In genomic region chr15:88476635-88477038, GRCh38 we compare ENCODE assay signal across 8 cellular contexts. TPM values are rescaled to one million over a fixed set of nuclear protein-coding genes. Genes with fewer than 3 reads are reported as not detected.
DNase-seq lines count a peak whose midpoint lies in the region; ATAC-seq, FAIRE-seq and TF ChIP-seq lines count a peak whose summit lies in the region.

No MANE protein-coding gene starts in this region.

- no peak overlapping the region for H4K5ac ChIP-seq in H1 (ENCODE audit: insufficient read length, low read depth, low read length)

- H3K14ac ChIP-seq in H1 (ENCODE audit: insufficient read length): no peak overlapping the region

- FAIRE-seq in HTR-8/SVneo (lab: Jason Lieb, UNC): no peak
- peak; percentile 90 for FAIRE-seq in H1 (lab: Jason Lieb, UNC)

- no peaks in the 10 kb centered on the region for H3K4me1 ChIP-seq in PC-3 (ENCODE audit: insufficient read depth, low read length)
- H3K4me1 ChIP-seq in H1 (replicated peaks in 1 of 4; ENCODE audit: control insufficient read depth in 3 of 4, insufficient read depth in 4 of 4, low read length in 3 of 4): no peaks in the 10 kb centered on the region
- no peaks in the 10 kb centered on the region for H3K4me1 ChIP-seq in ascending aorta

- no peaks in the 10 kb centered on the region; the same call in 1 of the 2 replicates for H3K79me2 ChIP-seq in PC-3 (ENCODE audit: low read length)
- no peaks in the 10 kb centered on the region for H3K79me2 ChIP-seq in H1 (ENCODE audit: control insufficient read depth in 1 of 2, insufficient read depth in 2 of 2, low read length in 2 of 2)

- no peaks in the 10 kb centered on the region for H4K20me1 ChIP-seq in PC-3 (ENCODE audit: low read length)
- peaks cover 2 to 7% of the 10 kb centered on the region in 2 experiments for H4K20me1 ChIP-seq in H1 (replicated peaks in 1 of 2; ENCODE audit: control insufficient read depth in 1 of 2, insufficient read depth in 2 of 2, low read length in 2 of 2)

- intact Hi-C loops in PC-3 (cut with micrococcal nuclease): loop anchor here (1.0 kb wide), 1 partner anchor 138 kb away; no protein-coding TSS in a partner anchor
- intact Hi-C loops in ascending aorta (cut with DNase I): no loop called here

- H3K79me1 ChIP-seq in H1 (ENCODE audit: low read depth, low read length): no peaks in the 10 kb centered on the region; the same call in 1 of the 2 replicates

- POLR2A ChIA-PET in PC-3 (lab: Charles Lee; ENCODE audit: unreplicated experiment) (no interaction called here), H1 (lab: Charles Lee; ENCODE audit: partially characterized antibody) (interaction anchor here (4.4 kb wide), 1 partner anchor 9 kb away, joined by 25 read pairs; the partner anchor contains the start of genes MRPL46 and MRPS11)

- no peak overlapping the region for H3K18ac ChIP-seq in H1 (ENCODE audit: extremely low read depth, low read length)

- no peak overlapping the region for H2BK12ac ChIP-seq in H1 (ENCODE audit: low read depth, low read length)

- ATAC-seq in PC-3: peak; percentile 46; the same call in 1 of the 2 replicates
- no peak for ATAC-seq in HG03378 (IDR thresholded peaks at IDR 0.05; ENCODE audit: unreplicated experiment)

- TF ChIP-seq CTCF in PC-3 (conservative IDR thresholded peaks at IDR 0.05; ENCODE audit: low read depth, low read length) (peak; percentile 67), H1 (IDR thresholded peaks at IDR 0.05; ENCODE audit: control extremely low read depth in 1 of 3, insufficient read depth in 1 of 3, low read depth in 1 of 3, low read length in 3 of 3) (peak; percentile 11 to 81 (median 70)), ascending aorta (IDR thresholded peaks at IDR 0.05) (no peak)

- DNase-seq in activated CD4-positive, alpha-beta T cell treated with anti-CD3 and anti-CD28 coated beads for 48 hours: peak; percentile 14
- DNase-seq in activated CD4-positive, alpha-beta T cell treated with anti-CD3 and anti-CD28 coated beads, Interleukin-2, amount 50 U/mL, for 48 hours: no peak
- DNase-seq in HTR-8/SVneo (ENCODE audit: insufficient read length, low spot score): peak; percentile 31
- peak; percentile 60 for DNase-seq in PC-3
- DNase-seq in H1 (ENCODE audit: low read depth in 1 of 2, low spot score in 2 of 2): no peak
- DNase-seq in mucosa of gallbladder (ENCODE audit: low spot score): peak; percentile 12
- no peak for DNase-seq in ascending aorta (ENCODE audit: low spot score in 2 of 2)

- H2BK20ac ChIP-seq in H1 (ENCODE audit: low read length): no peak overlapping the region

- no peak overlapping the region for H3K4ac ChIP-seq in H1 (replicated peaks; ENCODE audit: insufficient read length, low read depth, low read length)

- H4K8ac ChIP-seq in H1 (ENCODE audit: extremely low read depth, insufficient read depth, low read length): no peak overlapping the region

- no peak overlapping the region for H4K91ac ChIP-seq in H1 (replicated peaks; ENCODE audit: insufficient read length, low read length)

- H3K27ac ChIP-seq in PC-3 (ENCODE audit: low read length): no peak overlapping the region
- H3K27ac ChIP-seq in H1 (ENCODE audit: low read depth, low read length): no peak overlapping the region
- H3K27ac ChIP-seq in ascending aorta: no peak overlapping the region

- H3K9ac ChIP-seq in PC-3 (ENCODE audit: low read length) (no peak overlapping the region), H1 (replicated peaks in 1 of 4; ENCODE audit: extremely low read depth in 1 of 4, low read depth in 3 of 4, low read length in 3 of 4) (no peak overlapping the region)

- H3K9me3 ChIP-seq in PC-3 (ENCODE audit: low read length) (no peaks in the 10 kb centered on the region), H1 (ENCODE audit: insufficient read depth in 2 of 2, low read depth in 1 of 2, low read length in 1 of 2) (no peaks in the 10 kb centered on the region), ascending aorta (no peaks in the 10 kb centered on the region)

- H3F3A ChIP-seq in PC-3 (ENCODE audit: low read length, unreplicated experiment): no peaks in the 10 kb centered on the region

- H3K4me3 ChIP-seq in PC-3 (ENCODE audit: low read length) (no peak overlapping the region), H1 (ENCODE audit: extremely low read depth in 1 of 4, insufficient read depth in 2 of 4, low read depth in 3 of 4, low read length in 4 of 4) (no peak overlapping the region), ascending aorta (no peak overlapping the region)

- no peak overlapping the region for H2AK5ac ChIP-seq in H1 (ENCODE audit: low read depth, low read length)

- no peak for TF ChIP-seq POLR2A in H1 (IDR thresholded peaks at IDR 0.05; ENCODE audit: control extremely low read depth in 1 of 2, low read depth in 2 of 2, low read length in 2 of 2)

- no peak overlapping the region for H3K23ac ChIP-seq in H1 (ENCODE audit: insufficient read length)

- BruUV-seq in PC-3 (replicated peaks; lab: Mats Ljungman, UMichigan): no TSS peak

- 0 out of 2 replicates have a peak overlapping the region, but pooled peaks have one; percentile 61 for H2BK15ac ChIP-seq in H1 (ENCODE audit: low read length)

- no peak overlapping the region for H3K56ac ChIP-seq in H1 (replicated peaks; ENCODE audit: insufficient read length, low read depth, low read length)

- H3K36me3 ChIP-seq in PC-3 (ENCODE audit: low read depth, low read length): peaks cover 26% of the 10 kb centered on the region
- H3K36me3 ChIP-seq in H1 (ENCODE audit: control insufficient read depth in 2 of 4, insufficient read depth in 4 of 4, low read length in 3 of 4): peaks cover 2 to 21% (median 16%) of the 10 kb centered on the region in 4 experiments; a peak in 6 of 8 replicates
- H3K36me3 ChIP-seq in ascending aorta: peaks cover 29 to 51% of the 10 kb centered on the region in 2 donors

- WGBS in H1 (ENCODE audit: extremely low coverage in 1 of 2, insufficient coverage in 1 of 2, insufficient read length in 1 of 2, insufficient replicate concordance in 2 of 2, low coverage in 1 of 2, low lambda C conversion rate in 2 of 2, missing lambda C conversion rate in 1 of 2), 2 experiments: 65% methylated on average over 7 of the region's 7 CpGs; no CpG with 5 or more reads in 1 of the 2 experiments

- H3K4me2 ChIP-seq in PC-3 (ENCODE audit: low read length) (no peak overlapping the region), H1 (ENCODE audit: insufficient read depth in 1 of 2, low read depth in 2 of 2, low read length in 2 of 2) (no peak overlapping the region)

- CTCF ChIA-PET in PC-3 (lab: Charles Lee) (no interaction called here), H1 (lab: Charles Lee; ENCODE audit: partially characterized antibody) (interaction anchor here (0.5 to 5.2 kb wide), 21 partner anchors 10 to 358 kb away, joined by 3 to 32 read pairs (median 4); partner anchors contain the start of gene ISG20)

- H3K27me3 ChIP-seq in PC-3 (ENCODE audit: low read length): no peaks in the 10 kb centered on the region
- H3K27me3 ChIP-seq in H1 (replicated peaks in 1 of 4; ENCODE audit: control insufficient read depth in 3 of 4, extremely low read depth in 1 of 4, insufficient read depth in 3 of 4, low read length in 3 of 4): no peaks in the 10 kb centered on the region
- H3K27me3 ChIP-seq in ascending aorta: no peaks in the 10 kb centered on the region

- H3K9me2 ChIP-seq in PC-3 (replicated peaks; ENCODE audit: low read length): no peaks in the 10 kb centered on the region

- TF ChIP-seq RAD21 in H1 (IDR thresholded peaks at IDR 0.05 in 1 of 2, conservative IDR thresholded peaks at IDR 0.05 in 1 of 2; ENCODE audit: low read depth in 2 of 2, low read length in 2 of 2): peak; percentile 90 to 92

- no peak for TF ChIP-seq EP300 in H1 (IDR thresholded peaks at IDR 0.05; ENCODE audit: borderline replicate concordance in 1 of 2, low read depth in 2 of 2, low read length in 2 of 2)

- no peaks in the 10 kb centered on the region for H3K23me2 ChIP-seq in H1 (ENCODE audit: low read depth, low read length)

- H2BK120ac ChIP-seq in H1 (replicated peaks; ENCODE audit: low read depth, low read length): no peak overlapping the region

- H2AFZ ChIP-seq in PC-3 (ENCODE audit: low read length) (no peak overlapping the region), H1 (ENCODE audit: low read length) (no peak overlapping the region)

- H2BK5ac ChIP-seq in H1 (ENCODE audit: low read depth, low read length): no peak overlapping the region; the same call in 1 of the 2 replicates

TF ChIP-seq in H1, 55 proteins besides CTCF, POLR2A, EP300 and RAD21 (continues in another document):
- TF ChIP-seq SIN3A (conservative IDR thresholded peaks at IDR 0.05 in 1 of 2, IDR thresholded peaks at IDR 0.05 in 1 of 2; ENCODE audit: low read depth in 1 of 2, low read length in 2 of 2) (peak; percentile 44 to 79; a peak in 1 of 4 replicates), MAX (IDR thresholded peaks at IDR 0.05) (peak; percentile 36; the same call in 1 of the 2 replicates), POU5F1 (IDR thresholded peaks at IDR 0.05; ENCODE audit: low read depth, low read length) (no peak), FOSL1 (IDR thresholded peaks at IDR 0.05; ENCODE audit: insufficient read depth, low read depth, low read length) (no peak)

RNA-seq across cellular contexts. Expression of gene MRPS11, which starts 9.1 kb away (rescaled TPM):
- 76.0 and 92.7 TPM in 2 replicates for total RNA-seq in PC-3 (2014; rRNA removed)
- total RNA-seq in H1 (2021; fragmentation: NEBNext Ultra II Directional; extraction: Animal tissue kit (Norgen Biotek cat#: 25700)): 41.4 and 50.4 TPM in 2 replicates
- polyA plus RNA-seq in H1 (2011; rRNA removed): 57.6 and 59.2 TPM in 2 replicates
- 61.2 TPM for polyA plus RNA-seq in H1 (2011; cell fraction: cytosol; rRNA removed)
- polyA plus RNA-seq in H1 (2011; cell fraction: nucleus; rRNA removed): 55.9 TPM
- 39.5 to 60.0 TPM (median 55.8 TPM) in 4 replicates for polyA plus RNA-seq in H1 (2012, experiment 1 of 2)
- polyA plus RNA-seq in H1 (2012, experiment 2 of 2): 62.0 TPM
- polyA plus RNA-seq in H1 (2013, experiment 1 of 2): 44.2 TPM
- polyA plus RNA-seq in H1 (2013, experiment 2 of 2): 45.2 TPM
- polyA minus RNA-seq in H1 (2011; rRNA and poly(A)+ RNA removed): 16.6 and 24.2 TPM in 2 replicates
- polyA minus RNA-seq in H1 (2011; cell fraction: cytosol; rRNA and poly(A)+ RNA removed): 24.1 TPM
- 33.1 TPM for polyA minus RNA-seq in H1 (2011; cell fraction: nucleus; rRNA and poly(A)+ RNA removed)
- 44.0 TPM for total RNA-seq in mucosa of gallbladder
- 29.4 TPM for total RNA-seq in ascending aorta

RNA-seq across cellular contexts. Expression of gene MRPL46, which starts 9.4 kb away (rescaled TPM):
- total RNA-seq in PC-3 (2014; rRNA removed): 33.9 and 42.7 TPM in 2 replicates
- total RNA-seq in H1 (2021; fragmentation: NEBNext Ultra II Directional; extraction: Animal tissue kit (Norgen Biotek cat#: 25700)): 24.4 and 24.5 TPM in 2 replicates
- polyA plus RNA-seq in H1 (2011; rRNA removed): 17.2 and 18.3 TPM in 2 replicates
- 28.7 TPM for polyA plus RNA-seq in H1 (2011; cell fraction: cytosol; rRNA removed)
- 15.3 TPM for polyA plus RNA-seq in H1 (2011; cell fraction: nucleus; rRNA removed)
- 19.5 to 27.0 TPM (median 26.7 TPM) in 4 replicates for polyA plus RNA-seq in H1 (2012, experiment 1 of 2)
- polyA plus RNA-seq in H1 (2012, experiment 2 of 2): 14.4 TPM
- 27.0 TPM for polyA plus RNA-seq in H1 (2013, experiment 1 of 2)
- 27.8 TPM for polyA plus RNA-seq in H1 (2013, experiment 2 of 2)
- polyA minus RNA-seq in H1 (2011; rRNA and poly(A)+ RNA removed): 11.5 and 13.1 TPM in 2 replicates
- polyA minus RNA-seq in H1 (2011; cell fraction: cytosol; rRNA and poly(A)+ RNA removed): 9.5 TPM
- 25.5 TPM for polyA minus RNA-seq in H1 (2011; cell fraction: nucleus; rRNA and poly(A)+ RNA removed)
- 17.5 TPM for total RNA-seq in mucosa of gallbladder
- 29.7 TPM for total RNA-seq in ascending aorta

Comparison
In these comparisons a context has a peak if more than half of its experiments do, and no peak if none do; other contexts are left out.
1. DNase-seq: peak in activated CD4-positive, alpha-beta T cell treated with anti-CD3 and anti-CD28 coated beads for 48 hours (single experiment), HTR-8/SVneo (single experiment), PC-3 (single experiment) and mucosa of gallbladder (single experiment); none in activated CD4-positive, alpha-beta T cell treated with anti-CD3 and anti-CD28 coated beads, Interleukin-2, amount 50 U/mL, for 48 hours (0 of 2), H1 (0 of 2) and ascending aorta (0 of 2).
2. CTCF ChIP-seq: peak in PC-3 (single experiment) and H1 (3 of 3); none in ascending aorta (0 of 3).